Comparison of ENCODE assay signal across 1 cellular context in the genomic region with DNA sequence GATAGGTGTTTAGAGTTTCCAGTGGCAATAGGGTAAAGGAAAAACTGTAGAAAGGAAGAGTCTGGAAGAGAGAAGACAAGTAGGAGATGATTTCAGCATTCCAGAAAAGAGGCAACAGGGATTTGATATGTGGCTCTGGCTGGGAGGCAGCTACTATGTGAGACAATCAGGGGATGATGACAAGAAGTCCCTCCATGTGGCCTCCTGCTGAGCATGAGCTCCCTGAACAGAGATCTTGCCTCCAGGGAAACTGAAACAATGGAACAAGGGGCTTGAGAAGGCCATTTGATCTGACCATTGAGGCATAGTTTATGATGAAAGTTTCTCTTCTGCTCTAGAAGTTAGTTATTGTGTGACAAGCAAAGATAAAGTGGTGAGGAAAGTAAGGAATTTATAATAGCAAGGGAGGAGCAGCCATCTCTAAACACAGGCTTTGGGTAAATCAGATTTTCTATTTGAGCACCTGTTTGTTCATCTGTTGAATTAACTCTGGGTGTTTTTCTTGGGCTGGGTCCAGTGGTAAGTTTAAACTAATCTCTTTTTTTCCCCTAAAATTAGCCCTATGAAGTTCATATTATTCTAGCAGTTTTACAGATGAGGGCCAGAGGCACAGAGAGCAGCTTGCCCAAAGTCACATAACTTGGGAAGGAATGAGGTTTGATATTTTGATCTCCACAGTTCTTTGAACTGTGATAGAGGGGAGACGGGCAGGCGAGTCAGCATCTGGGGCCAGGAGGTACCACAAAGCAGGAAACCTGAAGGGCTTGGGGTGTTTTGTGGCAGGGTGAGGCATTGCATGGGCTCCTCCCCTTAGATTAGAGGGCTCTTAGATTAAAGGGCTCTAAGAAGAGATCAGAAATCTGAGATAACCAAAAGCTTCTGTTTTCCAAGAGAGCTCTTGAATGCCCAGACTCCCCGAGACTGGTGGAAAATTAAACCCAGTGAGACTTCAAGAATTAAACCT.
TF ChIP-seq lines count a peak whose summit lies in the region.

No MANE protein-coding gene starts in this region.

TF ChIP-seq in WTC11, 78 proteins besides CTCF, POLR2A, EP300 and RAD21 (continued from another document):
- TF ChIP-seq ARID4B (CRISPR knock-in tag; IDR thresholded peaks at IDR 0.05; ENCODE audit: borderline replicate concordance): no peak
- TF ChIP-seq USF1 (CRISPR knock-in tag; IDR thresholded peaks at IDR 0.05): no peak
- TF ChIP-seq STAT6 (CRISPR knock-in tag; conservative IDR thresholded peaks at IDR 0.05; ENCODE audit: low read depth): no peak
- TF ChIP-seq ZNF121 (CRISPR knock-in tag; IDR thresholded peaks at IDR 0.05): no peak
- no peak for TF ChIP-seq PRRX2 (CRISPR knock-in tag; IDR thresholded peaks at IDR 0.05)
- no peak for TF ChIP-seq KAT7 (CRISPR knock-in tag; IDR thresholded peaks at IDR 0.05; ENCODE audit: borderline replicate concordance)
- TF ChIP-seq ZNF423 (CRISPR knock-in tag; IDR thresholded peaks at IDR 0.05): no peak
- no peak for TF ChIP-seq NFE2L1 (CRISPR knock-in tag; IDR thresholded peaks at IDR 0.05)
- TF ChIP-seq E2F5 (CRISPR knock-in tag; IDR thresholded peaks at IDR 0.05): no peak
- TF ChIP-seq, protein P1, sequence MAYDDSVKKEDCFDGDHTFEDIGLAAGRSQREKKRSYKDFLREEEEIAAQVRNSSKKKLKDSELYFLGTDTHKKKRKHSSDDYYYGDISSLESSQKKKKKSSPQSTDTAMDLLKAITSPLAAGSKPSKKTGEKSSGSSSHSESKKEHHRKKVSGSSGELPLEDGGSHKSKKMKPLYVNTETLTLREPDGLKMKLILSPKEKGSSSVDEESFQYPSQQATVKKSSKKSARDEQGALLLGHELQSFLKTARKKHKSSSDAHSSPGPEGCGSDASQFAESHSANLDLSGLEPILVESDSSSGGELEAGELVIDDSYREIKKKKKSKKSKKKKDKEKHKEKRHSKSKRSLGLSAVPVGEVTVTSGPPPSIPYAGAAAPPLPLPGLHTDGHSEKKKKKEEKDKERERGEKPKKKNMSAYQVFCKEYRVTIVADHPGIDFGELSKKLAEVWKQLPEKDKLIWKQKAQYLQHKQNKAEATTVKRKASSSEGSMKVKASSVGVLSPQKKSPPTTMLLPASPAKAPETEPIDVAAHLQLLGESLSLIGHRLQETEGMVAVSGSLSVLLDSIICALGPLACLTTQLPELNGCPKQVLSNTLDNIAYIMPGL (CRISPR knock-in tag; IDR thresholded peaks at IDR 0.05): no peak
- no peak for TF ChIP-seq FOXK1 (CRISPR knock-in tag; IDR thresholded peaks at IDR 0.05)
- TF ChIP-seq ESRRA (CRISPR knock-in tag; IDR thresholded peaks at IDR 0.05; ENCODE audit: borderline replicate concordance): no peak
- no peak for TF ChIP-seq TCF7 (CRISPR knock-in tag; IDR thresholded peaks at IDR 0.05; ENCODE audit: low read depth)
TF ChIP-seq in WTC11: peak in this region for 0.
